27 cellular contexts compared by ENCODE assay signal in genomic region chr7:42314696-42315095, GRCh38.
A peak's percentile ranks its signal among the peaks of the same experiment; 100 is the strongest.
DNase-seq lines count a peak whose midpoint lies in the region; ATAC-seq, FAIRE-seq and TF ChIP-seq lines count a peak whose summit lies in the region.
"Had no signal": no experiment of that assay in that cellular context is flagged by ENCODE, and none has a peak within 500 bp of the region (broad histone marks: within the 10 kb centered on the region; RNA-seq: fewer than 3 reads in every experiment).

No MANE protein-coding gene starts in this region.

- H4K20me1 ChIP-seq in neural progenitor cell (ENCODE audit: low read depth) = no peaks in the 10 kb centered on the region

- H3K27ac ChIP-seq in neural progenitor cell = no peak overlapping the region
- H3K27ac ChIP-seq: spleen, testis had no signal

- H3K4me3 ChIP-seq in bronchial epithelial cell (ENCODE audit: low read depth, low read length) (no peak overlapping the region), neural progenitor cell (no peak overlapping the region)
- H3K4me3 ChIP-seq: spleen, testis had no signal

- no peak overlapping the region for H3K9ac ChIP-seq in neural progenitor cell

- H3K27me3 ChIP-seq in bronchial epithelial cell (ENCODE audit: control insufficient read depth, insufficient read depth, low read length) = no peaks in the 10 kb centered on the region
- no peaks in the 10 kb centered on the region for H3K27me3 ChIP-seq in neural progenitor cell
- H3K27me3 ChIP-seq: spleen, testis had no signal

- no peaks in the 10 kb centered on the region for H3F3A ChIP-seq in neural progenitor cell (ENCODE audit: low read depth)

- H3K27ac Mint-ChIP-seq in neural progenitor cell = peak overlapping the region; percentile 87
- H3K27ac Mint-ChIP-seq in activated naive CD8-positive, alpha-beta T cell treated with anti-CD3 and anti-CD28 coated beads for 36 hours = no peak overlapping the region
- no peak overlapping the region for H3K27ac Mint-ChIP-seq in stimulated activated naive CD8-positive, alpha-beta T cell treated with anti-CD3 and anti-CD28 coated beads, Interleukin-15, amount 100 ng/mL, for 72 hours
- H3K27ac Mint-ChIP-seq: activated CD8-positive, alpha-beta T cell treated with anti-CD3 and anti-CD28 coated beads, Interleukin-2, amount 10 ng/mL, durations not matched to agents 7 days and 5 days; activated naive CD8-positive, alpha-beta T cell treated with anti-CD3 and anti-CD28 coated beads, Interleukin-2, amount 50 U/mL, for 24 hours; CD14-positive monocyte; HFFc6; IgD-negative memory B cell; stimulated activated memory B cell treated with anti-CD40 and anti-IgM and Interleukin-4, amounts not matched to agents 10 μg/mL and 1 μg/mL and 100 μg/mL, for 72 hours; T-helper 1 cell treated with Interleukin-12 subunit alpha and Interleukin-12 subunit beta and Interleukin-4 antibody, amounts not matched to agents 30 μg/mL and 1 μg/mL, for 36 hours had no signal

- peak; percentile 3 for DNase-seq in DMS53 treated with DMSO at 0.1 percent for 48 hours (lab: John Stamatoyannopoulos, UW; ENCODE audit: unreplicated experiment)
- peak; percentile 59 for DNase-seq in NCI-H82 (lab: John Stamatoyannopoulos, UW)
- DNase-seq in bronchial epithelial cell (ENCODE audit: low read depth) = peak; percentile 33
- no peak for DNase-seq in neural progenitor cell (ENCODE audit: low spot score)
- no peak for DNase-seq in dedifferentiated amniotic fluid mesenchymal stem cell (ENCODE audit: extremely low spot score)
- no peak for DNase-seq in activated naive CD8-positive, alpha-beta T cell treated with anti-CD3 and anti-CD28 coated beads for 36 hours
- DNase-seq in stimulated activated naive CD8-positive, alpha-beta T cell treated with anti-CD3 and anti-CD28 coated beads, Interleukin-15, amount 100 ng/mL, for 72 hours = no peak
- DNase-seq in AG08395 (ENCODE audit: low spot score) = no peak
- DNase-seq: activated CD8-positive, alpha-beta T cell treated with anti-CD3 and anti-CD28 coated beads, Interleukin-2, amount 10 ng/mL, durations not matched to agents 7 days and 5 days; activated effector memory CD4-positive, alpha-beta T cell treated with anti-CD3 and anti-CD28 coated beads, Interleukin-2, amount 50 U/mL, for 16 hours; activated naive CD8-positive, alpha-beta T cell treated with anti-CD3 and anti-CD28 coated beads, Interleukin-2, amount 50 U/mL, for 24 hours; activated T-cell treated with anti-CD3 and anti-CD28 coated beads for 4 hours; cortex of kidney; glutamatergic neuron; HFFc6; mammary epithelial cell; NCI-H1417; NCI-H2081; NK-92 treated with Interleukin-12 subunit alpha and Interleukin-12 subunit beta, amount 100 ng/mL, for 24 hours; spleen; stimulated activated CD4-positive, alpha-beta T cell treated with anti-CD3 and anti-CD28 coated beads, Interleukin-2, amount 100 ng/mL, for 48 hours; testis had no signal

- ATAC-seq in stimulated activated naive CD8-positive, alpha-beta T cell treated with anti-CD3 and anti-CD28 coated beads, Interleukin-15, amount 100 ng/mL, for 72 hours = no peak
- ATAC-seq: activated CD8-positive, alpha-beta T cell treated with anti-CD3 and anti-CD28 coated beads, Interleukin-2, amount 10 ng/mL, durations not matched to agents 7 days and 5 days; activated naive CD8-positive, alpha-beta T cell treated with anti-CD3 and anti-CD28 coated beads, Interleukin-2, amount 50 U/mL, for 24 hours; stimulated activated memory B cell treated with anti-CD40 and anti-IgM and Interleukin-4, amounts not matched to agents 10 μg/mL and 1 μg/mL and 100 μg/mL, for 72 hours had no signal

- no peak for FAIRE-seq in bronchial epithelial cell (lab: Jason Lieb, UNC)
- FAIRE-seq: RCC 7860 had no signal

- no peaks in the 10 kb centered on the region for H3K79me2 ChIP-seq in neural progenitor cell (ENCODE audit: low read depth)

- TF ChIP-seq CTCF in bronchial epithelial cell (IDR thresholded peaks at IDR 0.05; ENCODE audit: insufficient read depth, low read length, severe bottlenecking) = no peak
- TF ChIP-seq CTCF in neural progenitor cell (IDR thresholded peaks at IDR 0.05) = no peak

- peak overlapping the region; percentile 32 for H2AFZ ChIP-seq in neural progenitor cell (replicated peaks)

- H3K36me3 ChIP-seq in bronchial epithelial cell (ENCODE audit: control insufficient read depth, insufficient read depth, low read length) (no peaks in the 10 kb centered on the region), neural progenitor cell (no peaks in the 10 kb centered on the region)
- H3K36me3 ChIP-seq: spleen had no signal

- H3K4me1 Mint-ChIP-seq in neural progenitor cell = peaks cover 24% of the 10 kb centered on the region
- no peaks in the 10 kb centered on the region for H3K4me1 Mint-ChIP-seq in activated naive CD8-positive, alpha-beta T cell treated with anti-CD3 and anti-CD28 coated beads for 36 hours
- no peaks in the 10 kb centered on the region for H3K4me1 Mint-ChIP-seq in stimulated activated naive CD8-positive, alpha-beta T cell treated with anti-CD3 and anti-CD28 coated beads, Interleukin-15, amount 100 ng/mL, for 72 hours
- H3K4me1 Mint-ChIP-seq: activated naive CD8-positive, alpha-beta T cell treated with anti-CD3 and anti-CD28 coated beads, Interleukin-2, amount 50 U/mL, for 24 hours; CD14-positive monocyte; IgD-negative memory B cell; stimulated activated memory B cell treated with anti-CD40 and anti-IgM and Interleukin-4, amounts not matched to agents 10 μg/mL and 1 μg/mL and 100 μg/mL, for 72 hours had no signal

- H3K4me1 ChIP-seq in neural progenitor cell = peaks cover 18% of the 10 kb centered on the region
- H3K4me1 ChIP-seq: spleen, testis had no signal

- no peaks in the 10 kb centered on the region for H3K27me3 Mint-ChIP-seq in neural progenitor cell (ENCODE audit: insufficient read depth, low read depth)
- peaks cover 4% of the 10 kb centered on the region for H3K27me3 Mint-ChIP-seq in activated naive CD8-positive, alpha-beta T cell treated with anti-CD3 and anti-CD28 coated beads for 36 hours
- no peaks in the 10 kb centered on the region for H3K27me3 Mint-ChIP-seq in stimulated activated naive CD8-positive, alpha-beta T cell treated with anti-CD3 and anti-CD28 coated beads, Interleukin-15, amount 100 ng/mL, for 72 hours

- H3K4me2 ChIP-seq in neural progenitor cell = no peak overlapping the region

- H3K4me3 Mint-ChIP-seq in neural progenitor cell = no peak overlapping the region
- H3K4me3 Mint-ChIP-seq in activated naive CD8-positive, alpha-beta T cell treated with anti-CD3 and anti-CD28 coated beads for 36 hours = no peak overlapping the region
- H3K4me3 Mint-ChIP-seq in stimulated activated naive CD8-positive, alpha-beta T cell treated with anti-CD3 and anti-CD28 coated beads, Interleukin-15, amount 100 ng/mL, for 72 hours = no peak overlapping the region
- H3K4me3 Mint-ChIP-seq: activated CD8-positive, alpha-beta T cell treated with anti-CD3 and anti-CD28 coated beads, Interleukin-2, amount 10 ng/mL, durations not matched to agents 7 days and 5 days; activated naive CD8-positive, alpha-beta T cell treated with anti-CD3 and anti-CD28 coated beads, Interleukin-2, amount 50 U/mL, for 24 hours; CD14-positive monocyte; IgD-negative memory B cell; stimulated activated memory B cell treated with anti-CD40 and anti-IgM and Interleukin-4, amounts not matched to agents 10 μg/mL and 1 μg/mL and 100 μg/mL, for 72 hours; T-helper 1 cell treated with Interleukin-12 subunit alpha and Interleukin-12 subunit beta and Interleukin-4 antibody, amounts not matched to agents 30 μg/mL and 1 μg/mL, for 36 hours had no signal

- peaks cover 9% of the 10 kb centered on the region for H3K9me3 ChIP-seq in neural progenitor cell (ENCODE audit: low read depth)
- H3K9me3 ChIP-seq: testis had no signal

- peaks cover 15% of the 10 kb centered on the region for H3K9me3 Mint-ChIP-seq in neural progenitor cell
- peaks cover 9% of the 10 kb centered on the region for H3K9me3 Mint-ChIP-seq in activated naive CD8-positive, alpha-beta T cell treated with anti-CD3 and anti-CD28 coated beads for 36 hours
- H3K9me3 Mint-ChIP-seq in stimulated activated naive CD8-positive, alpha-beta T cell treated with anti-CD3 and anti-CD28 coated beads, Interleukin-15, amount 100 ng/mL, for 72 hours = peaks cover 5 to 11% of the 10 kb centered on the region in 2 donors

- no peaks in the 10 kb centered on the region for H3K36me3 Mint-ChIP-seq in neural progenitor cell
- H3K36me3 Mint-ChIP-seq in activated naive CD8-positive, alpha-beta T cell treated with anti-CD3 and anti-CD28 coated beads for 36 hours = no peaks in the 10 kb centered on the region
- H3K36me3 Mint-ChIP-seq: CD14-positive monocyte; IgD-negative memory B cell; stimulated activated memory B cell treated with anti-CD40 and anti-IgM and Interleukin-4, amounts not matched to agents 10 μg/mL and 1 μg/mL and 100 μg/mL, for 72 hours had no signal

Comparison
In these comparisons a context has a peak if more than half of its experiments do, and no peak if none do; other contexts are left out.
1. DNase-seq: peak in DMS53 treated with DMSO at 0.1 percent for 48 hours (single experiment), NCI-H82 (single experiment) and bronchial epithelial cell (single experiment); none in neural progenitor cell (single experiment), dedifferentiated amniotic fluid mesenchymal stem cell (single experiment), activated naive CD8-positive, alpha-beta T cell treated with anti-CD3 and anti-CD28 coated beads for 36 hours (single experiment), stimulated activated naive CD8-positive, alpha-beta T cell treated with anti-CD3 and anti-CD28 coated beads, Interleukin-15, amount 100 ng/mL, for 72 hours (0 of 2) and AG08395 (single experiment).